ENCODE assay signal across 22 cellular contexts in the genomic region with DNA sequence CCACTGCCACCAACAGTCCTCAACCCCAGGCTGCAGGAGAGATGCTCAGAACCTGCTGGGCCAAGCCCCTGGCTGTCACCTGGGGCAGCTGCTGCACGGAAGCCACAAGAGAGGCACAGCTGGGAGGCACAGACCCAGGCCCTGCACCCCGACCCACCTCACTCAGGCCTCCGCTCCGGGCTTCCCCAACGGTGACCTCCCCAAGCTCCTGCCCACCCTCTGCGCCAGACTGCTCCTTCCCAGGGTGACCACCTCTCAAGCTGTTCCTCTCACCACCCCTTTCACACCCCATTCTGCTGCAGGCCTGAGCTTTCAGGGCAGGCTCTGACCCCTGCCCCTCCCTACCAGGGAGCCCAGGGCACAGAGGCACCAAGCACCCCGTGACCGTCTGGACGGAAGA. TPM values are rescaled to one million over a fixed set of nuclear protein-coding genes. Genes with fewer than 3 reads are reported as not detected.
DNase-seq lines count a peak whose midpoint lies in the region; ATAC-seq and TF ChIP-seq lines count a peak whose summit lies in the region.
"Had no signal": no experiment of that assay in that cellular context is flagged by ENCODE, and none has a peak within 500 bp of the region (broad histone marks: within the 10 kb centered on the region; RNA-seq: fewer than 3 reads in every experiment).

No MANE protein-coding gene starts in this region.

- H3K27ac ChIP-seq in HUES64 (ENCODE audit: low read depth, low read length) = no peak overlapping the region
- peak overlapping the region in 4 of 8 donors; percentile 43 to 76 (median 54) for H3K27ac ChIP-seq in spleen
- H3K27ac ChIP-seq: C4-2B, PC-9 had no signal

- H3K27me3 Mint-ChIP-seq in glutamatergic neuron (ENCODE audit: unreplicated experiment) = peaks cover 19% of the 10 kb centered on the region
- H3K27me3 Mint-ChIP-seq: activated CD4-positive, alpha-beta memory T cell treated with anti-CD3 and anti-CD28 coated beads, Interleukin-2, amount 10 ng/mL, durations not matched to agents 7 days and 5 days had no signal

- peak overlapping the region; percentile 38 for H3K27ac Mint-ChIP-seq in glutamatergic neuron (ENCODE audit: unreplicated experiment)
- H3K27ac Mint-ChIP-seq: activated CD4-positive, alpha-beta memory T cell treated with anti-CD3 and anti-CD28 coated beads, Interleukin-2, amount 10 ng/mL, durations not matched to agents 7 days and 5 days; activated T-helper 1 cell treated with anti-CD3 and anti-CD28 coated beads, Interleukin-12 subunit alpha, Interleukin-12 subunit beta, Interleukin-2, Interleukin-4 antibody, amounts not matched to agents 30 ng/mL and 10 ng/mL and 1 ng/mL, durations not matched to agents 14 hours and 24 hours and 36 hours had no signal

- H3K4me1 ChIP-seq in HUES64 (ENCODE audit: insufficient read depth, low read length) (peaks cover 39% of the 10 kb centered on the region), spleen (peaks cover 65 to 82% (median 72%) of the 10 kb centered on the region in 6 donors)

- peak overlapping the region; percentile 42 for H3K4me3 Mint-ChIP-seq in glutamatergic neuron (ENCODE audit: unreplicated experiment)
- H3K4me3 Mint-ChIP-seq: activated CD4-positive, alpha-beta memory T cell treated with anti-CD3 and anti-CD28 coated beads, Interleukin-2, amount 10 ng/mL, durations not matched to agents 7 days and 5 days; activated T-helper 1 cell treated with anti-CD3 and anti-CD28 coated beads, Interleukin-12 subunit alpha, Interleukin-12 subunit beta, Interleukin-2, Interleukin-4 antibody, amounts not matched to agents 30 ng/mL and 10 ng/mL and 1 ng/mL, durations not matched to agents 14 hours and 24 hours and 36 hours had no signal

- H3K9me3 ChIP-seq in HUES64 (ENCODE audit: insufficient read depth, low read depth, low read length) = no peaks in the 10 kb centered on the region
- H3K9me3 ChIP-seq in spleen = peaks cover 0 to 10% (median 3%) of the 10 kb centered on the region in 8 donors

- intact Hi-C loops in spleen (cut with DNase I; ENCODE audit: low total_unique reads) = no loop called here

- peak; percentile 2 for ATAC-seq in GM21381 (IDR thresholded peaks at IDR 0.05; ENCODE audit: unreplicated experiment)

- no peak for TF ChIP-seq POLR2A in spleen (IDR thresholded peaks at IDR 0.05)

- H3K9me3 Mint-ChIP-seq in glutamatergic neuron (ENCODE audit: unreplicated experiment) = peaks cover 22% of the 10 kb centered on the region
- H3K9me3 Mint-ChIP-seq: activated CD4-positive, alpha-beta memory T cell treated with anti-CD3 and anti-CD28 coated beads, Interleukin-2, amount 10 ng/mL, durations not matched to agents 7 days and 5 days; activated T-helper 1 cell treated with anti-CD3 and anti-CD28 coated beads, Interleukin-12 subunit alpha, Interleukin-12 subunit beta, Interleukin-2, Interleukin-4 antibody, amounts not matched to agents 30 ng/mL and 10 ng/mL and 1 ng/mL, durations not matched to agents 14 hours and 24 hours and 36 hours had no signal

- TF ChIP-seq CTCF in glutamatergic neuron (IDR thresholded peaks at IDR 0.05; ENCODE audit: partially characterized antibody, unreplicated experiment) (no peak), spleen (IDR thresholded peaks at IDR 0.05 in 8 of 11, conservative IDR thresholded peaks at IDR 0.05 in 3 of 11) (no peak)

- 90% methylated on average over 9 of the region's 9 CpGs for WGBS in HUES64
- WGBS in spleen, 5 donors = 70 to 96% (median 71%) methylated on average over 5 to 9 of the region's 9 CpGs

- peaks cover 52% of the 10 kb centered on the region for H3K4me1 Mint-ChIP-seq in glutamatergic neuron (ENCODE audit: low read depth, unreplicated experiment)

- H3K36me3 Mint-ChIP-seq in glutamatergic neuron (ENCODE audit: unreplicated experiment) = no peaks in the 10 kb centered on the region

- H3K9ac ChIP-seq in HUES64 (ENCODE audit: low read depth, low read length) = peak overlapping the region; percentile 36; the same call in 1 of the 2 replicates

- no peak for DNase-seq in glutamatergic neuron
- DNase-seq in spleen = peak; percentile 71
- DNase-seq in NCI-H748 (lab: John Stamatoyannopoulos, UW; ENCODE audit: unreplicated experiment) = no peak
- DNase-seq in NCI-H1436 (lab: John Stamatoyannopoulos, UW) = no peak
- no peak for DNase-seq in NCI-H526 (lab: John Stamatoyannopoulos, UW)
- DNase-seq: activated CD4-positive, alpha-beta memory T cell treated with anti-CD3 and anti-CD28 coated beads, Interleukin-2, amount 10 ng/mL, durations not matched to agents 7 days and 5 days; central memory CD4-positive, alpha-beta T cell; DND-41; effector CD8-positive, alpha-beta T cell; IMR-90; kidney glomerular epithelial cell; NCI-H2081; NCI-H526 treated with DMSO at 0.1 percent for 48 hours; stimulated activated naive CD4-positive, alpha-beta T cell; SW 1271 had no signal

- H3K36me3 ChIP-seq in HUES64 (ENCODE audit: insufficient read depth, low read length) (no peaks in the 10 kb centered on the region), spleen (no peaks in the 10 kb centered on the region)
- H3K36me3 ChIP-seq: upper lobe of left lung had no signal

- H3K4me3 ChIP-seq in HUES64 (ENCODE audit: low read length) (no peak overlapping the region), spleen (peak overlapping the region in 1 of 8 donors; percentile 39)
- H3K4me3 ChIP-seq: PC-9, smooth muscle cell, upper lobe of left lung had no signal

- H3K27me3 ChIP-seq in HUES64 (ENCODE audit: insufficient read depth, low read length) (no peaks in the 10 kb centered on the region), spleen (replicated peaks in 1 of 7) (peaks cover 0 to 17% (median 0%) of the 10 kb centered on the region in 7 donors)
- H3K27me3 ChIP-seq: upper lobe of left lung had no signal

RNA-seq across cellular contexts. Expression of a gene that starts 33.0 kb away (rescaled TPM):
- 17.8 TPM for polyA plus RNA-seq in HUES64 (2013, experiment 1 of 2)
- polyA plus RNA-seq in HUES64 (2013, experiment 2 of 2) = 19.9 TPM
- 270 TPM for total RNA-seq in glutamatergic neuron (ENCODE audit: unreplicated experiment)
- total RNA-seq in spleen = 10 to 100 TPM; 17.9 to 39.2 (median 31.3) TPM
- 10 to 100 TPM; 14.2 to 25.0 (median 15.0) TPM for polyA plus RNA-seq in spleen
